Comparison of ENCODE assay signal across 8 cellular contexts in genomic region chr11:84719935-84720577, GRCh38.
DNase-seq lines count a peak whose midpoint lies in the region; ATAC-seq and TF ChIP-seq lines count a peak whose summit lies in the region.

No MANE protein-coding gene starts in this region.

- CTCF ChIA-PET in Calu3 (lab: Charles Lee) = interaction anchor here (0.6 kb wide), 1 partner anchor 56 kb away, joined by 3 read pairs; no protein-coding TSS in a partner anchor

- H2BK5ac ChIP-seq in mesendoderm (ENCODE audit: low read length) = peak overlapping the region; percentile 6

- no peak overlapping the region for H4K5ac ChIP-seq in mesendoderm (ENCODE audit: low read length)

- H3K4me1 ChIP-seq in mesendoderm (ENCODE audit: control insufficient read depth, low read depth, low read length) = peaks cover 2% of the 10 kb centered on the region

- H3K4me3 ChIP-seq in mesendoderm (ENCODE audit: low read length) = peak overlapping the region; percentile 54

- H2AK5ac ChIP-seq in mesendoderm (ENCODE audit: low read length) = no peak overlapping the region

- peaks cover 7% of the 10 kb centered on the region for H3K9me3 Mint-ChIP-seq in activated T-cell treated with anti-CD3 and anti-CD28 coated beads, Interleukin-2, amount 50 U/mL, for 4 hours
- H3K9me3 Mint-ChIP-seq in type B pancreatic cell (no peaks in the 10 kb centered on the region), Calu3 (ENCODE audit: low read depth, unreplicated experiment) (no peaks in the 10 kb centered on the region)

- H3K36me3 Mint-ChIP-seq in activated T-cell treated with anti-CD3 and anti-CD28 coated beads, Interleukin-2, amount 50 U/mL, for 4 hours (ENCODE audit: insufficient read depth) = no peaks in the 10 kb centered on the region
- no peaks in the 10 kb centered on the region for H3K36me3 Mint-ChIP-seq in type B pancreatic cell
- H3K36me3 Mint-ChIP-seq in Calu3 (ENCODE audit: insufficient read depth, unreplicated experiment) = no peaks in the 10 kb centered on the region

- H4K8ac ChIP-seq in mesendoderm (ENCODE audit: low read depth, low read length) = no peak overlapping the region

- H3K36me3 ChIP-seq in mesendoderm (ENCODE audit: control insufficient read depth, insufficient read depth, low read length) = no peaks in the 10 kb centered on the region

- BruUV-seq in Calu3 (replicated peaks; lab: Mats Ljungman, UMichigan) = no TSS peak

- H3K4me2 ChIP-seq in mesendoderm (ENCODE audit: low read length) = peak overlapping the region; percentile 63

- no peak for DNase-seq in activated T-cell treated with anti-CD3 and anti-CD28 coated beads, Interleukin-2, amount 50 U/mL, for 4 hours
- DNase-seq in activated T-cell treated with anti-CD3 and anti-CD28 coated beads, Interleukin-2, amount 50 U/mL, for 1 hour = no peak
- DNase-seq in cerebellar cortex (ENCODE audit: low spot score) (peak; percentile 76), mesendoderm (peak; percentile 64), type B pancreatic cell (ENCODE audit: extremely low spot score, unreplicated experiment) (no peak), Calu3 (no peak), SIG-M5 treated with dmso at 0.1 percent for 504 hours (lab: John Stamatoyannopoulos, UW; ENCODE audit: unreplicated experiment) (no peak), amniotic stem cell (lab: John Stamatoyannopoulos, UW) (no peak)

- H3K4me3 Mint-ChIP-seq in activated T-cell treated with anti-CD3 and anti-CD28 coated beads, Interleukin-2, amount 50 U/mL, for 4 hours = peak overlapping the region; percentile 55
- H3K4me3 Mint-ChIP-seq in type B pancreatic cell (peak overlapping the region; percentile 83), Calu3 (ENCODE audit: low read depth, unreplicated experiment) (no peak overlapping the region)

- peaks cover 7% of the 10 kb centered on the region for H3K27me3 Mint-ChIP-seq in activated T-cell treated with anti-CD3 and anti-CD28 coated beads, Interleukin-2, amount 50 U/mL, for 4 hours (ENCODE audit: low read depth)
- H3K27me3 Mint-ChIP-seq in type B pancreatic cell = peaks cover 62% of the 10 kb centered on the region
- peaks cover 36% of the 10 kb centered on the region for H3K27me3 Mint-ChIP-seq in Calu3 (ENCODE audit: unreplicated experiment)

- no peaks in the 10 kb centered on the region for H3K4me1 Mint-ChIP-seq in activated T-cell treated with anti-CD3 and anti-CD28 coated beads, Interleukin-2, amount 50 U/mL, for 4 hours (ENCODE audit: low read depth)
- H3K4me1 Mint-ChIP-seq in type B pancreatic cell (ENCODE audit: unreplicated experiment) = peaks cover 5% of the 10 kb centered on the region
- no peaks in the 10 kb centered on the region for H3K4me1 Mint-ChIP-seq in Calu3 (ENCODE audit: low read depth, unreplicated experiment)

- TF ChIP-seq CTCF in type B pancreatic cell (conservative IDR thresholded peaks at IDR 0.05) (no peak), Calu3 (IDR thresholded peaks at IDR 0.05; ENCODE audit: unreplicated experiment) (no peak)

- H3K27me3 ChIP-seq in mesendoderm (ENCODE audit: insufficient read depth, low read length, poor library complexity) = no peaks in the 10 kb centered on the region

- H3K79me1 ChIP-seq in mesendoderm (ENCODE audit: low read length) = no peaks in the 10 kb centered on the region

- peak overlapping the region; percentile 22 for H3K27ac ChIP-seq in mesendoderm (ENCODE audit: low read depth, low read length)

- peak overlapping the region; percentile 65 for H3K9ac ChIP-seq in mesendoderm (ENCODE audit: low read length)

- ATAC-seq in activated T-cell treated with anti-CD3 and anti-CD28 coated beads, Interleukin-2, amount 50 U/mL, for 4 hours = peak in 1 of 2 donors; percentile 30

- H3K4ac ChIP-seq in mesendoderm (ENCODE audit: low read depth, low read length) = no peak overlapping the region

- intact Hi-C loops in Calu3 (cut with micrococcal nuclease; ENCODE audit: unreplicated experiment) = loop anchor here (10.0 kb wide), 1 partner anchor 325 kb away; no protein-coding TSS in a partner anchor

- H3K23ac ChIP-seq in mesendoderm (ENCODE audit: low read length) = no peak overlapping the region

- no CpG with 5 or more reads among the region's 26 CpGs for WGBS in mesendoderm (ENCODE audit: extremely low coverage, insufficient coverage, low lambda C conversion rate)

- peak overlapping the region; percentile 0 for H3K18ac ChIP-seq in mesendoderm (ENCODE audit: low read length)

- H2BK120ac ChIP-seq in mesendoderm (ENCODE audit: low read depth, low read length) = no peak overlapping the region

- H3K56ac ChIP-seq in mesendoderm (ENCODE audit: low read length) = peak overlapping the region; percentile 87

- H3K27ac Mint-ChIP-seq in type B pancreatic cell (no peak overlapping the region), Calu3 (ENCODE audit: unreplicated experiment) (no peak overlapping the region)

- no peak overlapping the region for H2BK15ac ChIP-seq in mesendoderm (replicated peaks; ENCODE audit: low read depth)

- no peaks in the 10 kb centered on the region for H3K79me2 ChIP-seq in mesendoderm (ENCODE audit: control insufficient read depth, insufficient read depth, low read length)

Comparison
In these comparisons a context has a peak if more than half of its experiments do, and no peak if none do; other contexts are left out.
1. DNase-seq: peak in cerebellar cortex (single experiment) and mesendoderm (single experiment); none in activated T-cell treated with anti-CD3 and anti-CD28 coated beads, Interleukin-2, amount 50 U/mL, for 4 hours (single experiment), activated T-cell treated with anti-CD3 and anti-CD28 coated beads, Interleukin-2, amount 50 U/mL, for 1 hour (single experiment), type B pancreatic cell (single experiment), Calu3 (single experiment), SIG-M5 treated with dmso at 0.1 percent for 504 hours (single experiment) and amniotic stem cell (single experiment).